In the genomic region with DNA sequence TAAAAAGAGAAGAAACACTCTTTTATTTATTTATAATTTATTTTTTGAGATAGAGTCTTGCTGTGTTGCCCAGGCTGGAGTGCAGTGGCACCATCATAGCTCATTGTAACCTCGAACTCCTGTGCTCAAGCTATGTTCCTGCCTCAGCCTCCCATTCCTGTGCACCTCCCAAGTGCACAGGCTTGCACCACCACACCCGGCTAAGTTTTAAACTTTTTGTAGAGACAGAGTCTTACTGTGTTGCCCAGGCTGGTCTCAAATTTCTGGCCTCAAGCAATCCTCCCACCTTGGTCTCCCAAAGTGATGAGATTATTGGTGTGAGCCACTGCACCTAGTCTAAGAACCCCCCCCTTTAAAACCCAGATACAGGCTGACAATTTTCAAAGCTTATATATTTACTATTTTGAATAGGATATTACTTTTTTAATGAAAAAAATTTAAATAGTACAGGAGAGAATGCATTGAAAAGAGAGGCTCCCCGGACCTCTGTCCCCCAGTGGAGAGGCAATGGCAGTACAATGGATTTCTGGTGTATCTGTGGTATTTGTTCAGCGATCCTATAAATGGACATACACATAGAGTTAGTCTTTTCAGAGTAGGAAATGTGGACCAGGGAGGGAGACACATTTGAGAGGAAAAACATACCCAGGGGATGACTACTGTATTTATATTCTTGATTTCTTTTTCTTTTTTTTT, we compare ENCODE assay signal across 9 cellular contexts. TPM values are rescaled to one million over a fixed set of nuclear protein-coding genes. Genes with fewer than 3 reads are reported as not detected.
DNase-seq lines count a peak whose midpoint lies in the region; TF ChIP-seq lines count a peak whose summit lies in the region.
"Had no signal": no experiment of that assay in that cellular context is flagged by ENCODE, and none has a peak within 500 bp of the region (broad histone marks: within the 10 kb centered on the region; RNA-seq: fewer than 3 reads in every experiment).

No MANE protein-coding gene starts in this region.

- intact Hi-C loops in esophagus muscularis mucosa (cut with DNase I) = loop anchor here (5.0 kb wide), 2 partner anchors 167 to 192 kb away; no protein-coding TSS in a partner anchor

- peaks cover under 1% of the 10 kb centered on the region for H3K9me3 Mint-ChIP-seq in activated naive CD8-positive, alpha-beta T cell treated with anti-CD3 and anti-CD28 coated beads for 36 hours
- peaks cover 2% of the 10 kb centered on the region for H3K9me3 Mint-ChIP-seq in neural crest cell

- peaks cover 2% of the 10 kb centered on the region for H3K4me1 Mint-ChIP-seq in activated naive CD8-positive, alpha-beta T cell treated with anti-CD3 and anti-CD28 coated beads for 36 hours
- peaks cover 7% of the 10 kb centered on the region for H3K4me1 Mint-ChIP-seq in neural crest cell

- H3K4me3 ChIP-seq in esophagus muscularis mucosa = no peak overlapping the region

- H3K27ac ChIP-seq in esophagus muscularis mucosa (replicated peaks in 1 of 4) (no peak overlapping the region), RWPE1 (no peak overlapping the region)

- peak overlapping the region; percentile 29 for H3K4me3 Mint-ChIP-seq in activated naive CD8-positive, alpha-beta T cell treated with anti-CD3 and anti-CD28 coated beads for 36 hours
- H3K4me3 Mint-ChIP-seq in neural crest cell = no peak overlapping the region

- peak; percentile 10 for DNase-seq in SKM-1 treated with dmso at 0.1 percent for 144 hours (lab: John Stamatoyannopoulos, UW; ENCODE audit: unreplicated experiment)
- DNase-seq in SKM-1 (lab: John Stamatoyannopoulos, UW; ENCODE audit: unreplicated experiment) = no peak
- peak; percentile 40 for DNase-seq in HS-5 (ENCODE audit: low read depth)
- DNase-seq in activated naive CD8-positive, alpha-beta T cell treated with anti-CD3 and anti-CD28 coated beads for 36 hours = no peak
- DNase-seq in neural crest cell (ENCODE audit: low read depth, low spot score) = no peak
- no peak for DNase-seq in NCI-H1694 (lab: John Stamatoyannopoulos, UW)
- no peak for DNase-seq in esophagus muscularis mucosa (ENCODE audit: extremely low spot score)
- no peak for DNase-seq in RWPE1 (ENCODE audit: low spot score)
- DNase-seq: NCI-H1930 had no signal

- POLR2A ChIA-PET in RWPE1 (lab: Yijun Ruan, JAX; ENCODE audit: low non-redundant PET) = no interaction called here

- CTCF ChIA-PET in RWPE1 (lab: Yijun Ruan, JAX) = interaction anchor here (0.5 to 2.1 kb wide), 6 partner anchors 13 to 595 kb away, joined by 3 to 5 read pairs (median 3); no protein-coding TSS in a partner anchor

- 92% methylated on average over 4 of the region's 4 CpGs for WGBS in esophagus muscularis mucosa

- no peak for TF ChIP-seq EP300 in esophagus muscularis mucosa (IDR thresholded peaks at IDR 0.05)

- no peaks in the 10 kb centered on the region for H3K27me3 Mint-ChIP-seq in activated naive CD8-positive, alpha-beta T cell treated with anti-CD3 and anti-CD28 coated beads for 36 hours
- H3K27me3 Mint-ChIP-seq in neural crest cell (ENCODE audit: low read depth) = no peaks in the 10 kb centered on the region

- no peak for TF ChIP-seq POLR2A in esophagus muscularis mucosa (IDR thresholded peaks at IDR 0.05; ENCODE audit: low read depth)

- peaks cover 0 to 12% (median 5%) of the 10 kb centered on the region in 4 donors for H3K4me1 ChIP-seq in esophagus muscularis mucosa

- no peaks in the 10 kb centered on the region for H3K36me3 ChIP-seq in esophagus muscularis mucosa

- no peak overlapping the region for H3K27ac Mint-ChIP-seq in activated naive CD8-positive, alpha-beta T cell treated with anti-CD3 and anti-CD28 coated beads for 36 hours
- no peak overlapping the region for H3K27ac Mint-ChIP-seq in neural crest cell (ENCODE audit: unreplicated experiment)

- peaks cover under 1% of the 10 kb centered on the region for H3K36me3 Mint-ChIP-seq in activated naive CD8-positive, alpha-beta T cell treated with anti-CD3 and anti-CD28 coated beads for 36 hours
- peaks cover 2% of the 10 kb centered on the region for H3K36me3 Mint-ChIP-seq in neural crest cell (ENCODE audit: low read depth)

- H3K27me3 ChIP-seq in esophagus muscularis mucosa = no peaks in the 10 kb centered on the region

- H3K9me3 ChIP-seq in esophagus muscularis mucosa = no peaks in the 10 kb centered on the region

- TF ChIP-seq CTCF in neural crest cell (conservative IDR thresholded peaks at IDR 0.05) = peak; percentile 40
- peak in 1 of 3 experiments; percentile 11 for TF ChIP-seq CTCF in esophagus muscularis mucosa (IDR thresholded peaks at IDR 0.05)
- no peak; the same call in 1 of the 2 replicates for TF ChIP-seq CTCF in RWPE1 (conservative IDR thresholded peaks at IDR 0.05; ENCODE audit: low read depth)

RNA-seq across cellular contexts. Expression of a gene that starts 48.1 kb away (rescaled TPM):
- 10 to 100 TPM; 60.7 to 64.7 TPM for total RNA-seq in activated naive CD8-positive, alpha-beta T cell treated with anti-CD3 and anti-CD28 coated beads for 36 hours
- total RNA-seq in neural crest cell = 48.2 and 50.4 TPM in 2 replicates
- total RNA-seq in esophagus muscularis mucosa = 10 to 100 TPM; 25.7 to 35.8 (median 29.0) TPM

RNA-seq across cellular contexts. Expression of a gene that starts 53.4 kb away (rescaled TPM):
- total RNA-seq in activated naive CD8-positive, alpha-beta T cell treated with anti-CD3 and anti-CD28 coated beads for 36 hours = 1 to 10 TPM; 2.0 to 2.1 TPM
- total RNA-seq in neural crest cell = 7.8 and 8.8 TPM in 2 replicates
- total RNA-seq in esophagus muscularis mucosa = 10 to 100 TPM; 16.7 to 23.4 (median 20.4) TPM

Comparison
In these comparisons a context has a peak if more than half of its experiments do, and no peak if none do; other contexts are left out.
1. DNase-seq: peak in SKM-1 treated with dmso at 0.1 percent for 144 hours (single experiment) and HS-5 (single experiment); none in SKM-1 (single experiment), activated naive CD8-positive, alpha-beta T cell treated with anti-CD3 and anti-CD28 coated beads for 36 hours (single experiment), neural crest cell (single experiment), NCI-H1694 (single experiment), esophagus muscularis mucosa (single experiment) and RWPE1 (single experiment).